ENCODE assay signal across 23 cellular contexts in the genomic region with DNA sequence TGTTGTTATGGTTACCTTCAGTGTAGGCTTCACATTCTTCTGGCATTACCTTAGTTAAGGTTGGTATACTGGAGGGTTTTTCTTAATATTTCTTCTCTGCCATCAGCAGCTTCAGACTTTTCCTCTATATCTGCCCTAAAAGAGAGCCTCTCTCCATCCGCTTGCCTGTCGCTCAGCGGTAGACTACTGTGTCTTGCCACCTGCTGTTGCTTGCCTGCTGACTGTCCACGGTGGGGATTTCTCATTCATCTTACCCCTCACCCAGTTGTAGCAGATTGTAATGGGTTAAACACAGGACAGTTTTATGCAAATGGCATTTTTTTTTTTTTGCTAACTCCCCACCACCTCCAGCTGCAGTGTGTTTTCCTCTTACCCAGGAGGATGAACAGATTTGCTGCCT.
"Had no signal": no experiment of that assay in that cellular context is flagged by ENCODE, and none has a peak within 500 bp of the region (broad histone marks: within the 10 kb centered on the region; RNA-seq: fewer than 3 reads in every experiment).

No MANE protein-coding gene starts in this region.

- H3K27me3 ChIP-seq: transverse colon had no signal

- H3K9me3 ChIP-seq: transverse colon had no signal

- H3K36me3 Mint-ChIP-seq: activated naive CD8-positive, alpha-beta T cell treated with anti-CD3 and anti-CD28 coated beads for 36 hours; memory B cell; naive B cell; stimulated activated naive B cell treated with anti-CD40 and anti-IgM and Interleukin-4, amounts not matched to agents 10 μg/mL and 1 μg/mL and 100 μg/mL, for 72 hours had no signal

- H3K4me3 ChIP-seq: transverse colon had no signal

- H3K27ac ChIP-seq: transverse colon, WERI-Rb-1 had no signal

- H3K27ac Mint-ChIP-seq: activated naive CD8-positive, alpha-beta T cell treated with anti-CD3 and anti-CD28 coated beads for 36 hours; activated T-cell treated with anti-CD3 and anti-CD28 coated beads, Interleukin-2, amount 50 U/mL, for 24 hours; activated T-helper 2 cell treated with anti-CD3 and anti-CD28 coated beads, Interferon-gamma antibody, Interleukin-2, Interleukin-4, amounts not matched to agents 10 μg/mL and 5 μg/mL and 100 μg/mL, durations not matched to agents 14 hours and 24 hours and 36 hours; memory B cell; naive B cell; stimulated activated naive B cell treated with anti-CD40 and anti-IgM and Interleukin-4, amounts not matched to agents 10 μg/mL and 1 μg/mL and 100 μg/mL, for 72 hours had no signal

- H3K27me3 Mint-ChIP-seq: activated naive CD8-positive, alpha-beta T cell treated with anti-CD3 and anti-CD28 coated beads for 36 hours; activated T-cell treated with anti-CD3 and anti-CD28 coated beads, Interleukin-2, amount 50 U/mL, for 24 hours; memory B cell; naive B cell; stimulated activated naive B cell treated with anti-CD40 and anti-IgM and Interleukin-4, amounts not matched to agents 10 μg/mL and 1 μg/mL and 100 μg/mL, for 72 hours had no signal

- DNase-seq: activated CD4-positive, alpha-beta T cell treated with anti-CD3 and anti-CD28 coated beads for 1 hour; activated CD4-positive, alpha-beta T cell treated with anti-CD3 and anti-CD28 coated beads, Interleukin-2, amount 50 U/mL, for 1 hour; activated CD8-positive, alpha-beta memory T cell treated with anti-CD3 and anti-CD28 coated beads for 24 hours; activated CD8-positive, alpha-beta memory T cell treated with anti-CD3 and anti-CD28 coated beads, Interleukin-2, amount 50 U/mL, for 4 hours; activated naive CD4-positive, alpha-beta T cell treated with Interleukin-2 at 50 U/mL for 16 hours; activated naive CD8-positive, alpha-beta T cell treated with anti-CD3 and anti-CD28 coated beads for 36 hours; activated T-cell treated with anti-CD3 and anti-CD28 coated beads, Interleukin-2, amount 50 U/mL, for 24 hours; central memory CD4-positive, alpha-beta T cell; dermis blood vessel endothelial cell; effector memory CD4-positive, alpha-beta T cell; head of caudate nucleus; hypothalamus; left colon; naive B cell; stimulated activated CD4-positive, alpha-beta T cell treated with anti-CD3 and anti-CD28 coated beads, Interleukin-2, amount 100 ng/mL, for 48 hours; stimulated activated CD8-positive, alpha-beta memory T cell treated with anti-CD3 and anti-CD28 coated beads, Interleukin-4, amount 100 ng/mL, for 48 hours; stimulated activated naive B cell treated with anti-CD40 and anti-IgM and Interleukin-4, amounts not matched to agents 10 μg/mL and 1 μg/mL and 100 μg/mL, for 72 hours; transverse colon; WERI-Rb-1 had no signal

- H3K4me1 Mint-ChIP-seq: activated naive CD8-positive, alpha-beta T cell treated with anti-CD3 and anti-CD28 coated beads for 36 hours; memory B cell; naive B cell; neural crest cell; stimulated activated naive B cell treated with anti-CD40 and anti-IgM and Interleukin-4, amounts not matched to agents 10 μg/mL and 1 μg/mL and 100 μg/mL, for 72 hours had no signal

- H3K9me3 Mint-ChIP-seq: activated naive CD8-positive, alpha-beta T cell treated with anti-CD3 and anti-CD28 coated beads for 36 hours; activated T-cell treated with anti-CD3 and anti-CD28 coated beads, Interleukin-2, amount 50 U/mL, for 24 hours; naive B cell; neural crest cell; stimulated activated naive B cell treated with anti-CD40 and anti-IgM and Interleukin-4, amounts not matched to agents 10 μg/mL and 1 μg/mL and 100 μg/mL, for 72 hours had no signal

- H3K4me1 ChIP-seq: transverse colon had no signal

- ATAC-seq: esophagus mucosa; left colon; stimulated activated naive B cell treated with anti-CD40 and anti-IgM and Interleukin-4, amounts not matched to agents 10 μg/mL and 1 μg/mL and 100 μg/mL, for 72 hours had no signal

- H3K36me3 ChIP-seq: transverse colon, WERI-Rb-1 had no signal

- H3K4me3 Mint-ChIP-seq: activated naive CD8-positive, alpha-beta T cell treated with anti-CD3 and anti-CD28 coated beads for 36 hours; activated T-cell treated with anti-CD3 and anti-CD28 coated beads, Interleukin-2, amount 50 U/mL, for 24 hours; memory B cell; naive B cell; neural crest cell; stimulated activated naive B cell treated with anti-CD40 and anti-IgM and Interleukin-4, amounts not matched to agents 10 μg/mL and 1 μg/mL and 100 μg/mL, for 72 hours had no signal
